In the genomic region with DNA sequence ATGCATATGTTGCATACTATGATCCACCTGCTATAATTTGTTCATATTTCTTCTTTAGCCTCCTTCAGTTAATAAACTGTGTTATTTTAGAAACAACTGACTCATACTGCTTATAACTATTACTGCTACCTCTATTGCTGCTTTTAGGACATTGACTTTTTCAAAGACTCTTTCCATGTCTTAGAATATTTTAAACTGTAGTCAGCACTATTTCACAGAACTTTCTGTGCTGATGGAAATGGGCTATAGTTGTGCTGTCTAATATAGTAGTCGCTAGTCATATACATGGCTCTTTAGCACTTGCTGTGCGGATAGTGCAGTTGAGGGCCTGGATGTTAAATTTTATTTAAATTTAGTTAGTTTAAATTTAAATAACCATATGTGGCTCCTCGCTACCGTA, we compare ENCODE assay signal across 20 cellular contexts. TPM values are rescaled to one million over a fixed set of nuclear protein-coding genes. Genes with fewer than 3 reads are reported as not detected.
DNase-seq lines count a peak whose midpoint lies in the region; ATAC-seq, FAIRE-seq and TF ChIP-seq lines count a peak whose summit lies in the region.
"Had no signal": no experiment of that assay in that cellular context is flagged by ENCODE, and none has a peak within 500 bp of the region (broad histone marks: within the 10 kb centered on the region; RNA-seq: fewer than 3 reads in every experiment).

No MANE protein-coding gene starts in this region.

- no peak overlapping the region for H4K91ac ChIP-seq in IMR-90 (ENCODE audit: insufficient read depth, low read depth, low read length)

- H3K27ac ChIP-seq in HepG2 (ENCODE audit: extremely low read length, insufficient read depth, low read length) (no peak overlapping the region), right lobe of liver (no peak overlapping the region), IMR-90 (ENCODE audit: insufficient read depth, low read length) (no peak overlapping the region)

- H3K4me1 ChIP-seq in HepG2 (ENCODE audit: insufficient read depth, low read length) (no peaks in the 10 kb centered on the region), right lobe of liver (no peaks in the 10 kb centered on the region), IMR-90 (ENCODE audit: control insufficient read depth, insufficient read depth, low read length) (no peaks in the 10 kb centered on the region)

- TF ChIP-seq RAD21 in HepG2 (CRISPR knock-in tag; IDR thresholded peaks at IDR 0.05) (no peak), IMR-90 (IDR thresholded peaks at IDR 0.05; ENCODE audit: low read length) (no peak)

- POLR2A ChIA-PET in HepG2 (lab: Yijun Ruan, JAX) (no interaction called here), IMR-90 (lab: Charles Lee; ENCODE audit: unreplicated experiment) (no interaction called here)
- POLR2A ChIA-PET in activated CD8-positive, alpha-beta T cell treated with anti-CD3 and anti-CD28 coated beads for 36 hours (lab: Charles Lee), result no interaction called here

- no peak overlapping the region for H2BK20ac ChIP-seq in IMR-90 (ENCODE audit: low read depth, low read length)

- dilution Hi-C loops in IMR-90 (cut with HindIII; ENCODE audit: low sequenced_read_pairs, unreplicated experiment), result no loop called here

- H3K9me3 Mint-ChIP-seq in brain, result no peaks in the 10 kb centered on the region
- no peaks in the 10 kb centered on the region for H3K9me3 Mint-ChIP-seq in activated CD8-positive, alpha-beta T cell treated with anti-CD3 and anti-CD28 coated beads for 36 hours
- H3K9me3 Mint-ChIP-seq: HFFc6 had no signal

- H3K56ac ChIP-seq in IMR-90 (ENCODE audit: extremely low read depth, insufficient read depth, low read length), result no peak overlapping the region

- no peaks in the 10 kb centered on the region for H3K27me3 Mint-ChIP-seq in brain
- no peaks in the 10 kb centered on the region for H3K27me3 Mint-ChIP-seq in activated CD8-positive, alpha-beta T cell treated with anti-CD3 and anti-CD28 coated beads for 36 hours
- H3K27me3 Mint-ChIP-seq: CD4-positive, alpha-beta memory T cell had no signal

- no peaks in the 10 kb centered on the region for H3K9me1 ChIP-seq in IMR-90 (ENCODE audit: insufficient read depth, low read length)

- no peak overlapping the region for H2BK5ac ChIP-seq in IMR-90 (ENCODE audit: low read depth, low read length, poor library complexity, severe bottlenecking)

- peaks cover 72% of the 10 kb centered on the region for H3K4me1 Mint-ChIP-seq in brain
- H3K4me1 Mint-ChIP-seq in activated CD8-positive, alpha-beta T cell treated with anti-CD3 and anti-CD28 coated beads for 36 hours (ENCODE audit: low read depth), result peaks cover 2% of the 10 kb centered on the region

- H3K23ac ChIP-seq in IMR-90 (ENCODE audit: low read depth, low read length), result no peak overlapping the region

- ATAC-seq in HepG2 (no peak), right lobe of liver (no peak), IMR-90 (ENCODE audit: low read depth) (no peak), GM21717 (IDR thresholded peaks at IDR 0.05; ENCODE audit: unreplicated experiment) (no peak), HG03159 (IDR thresholded peaks at IDR 0.05; ENCODE audit: unreplicated experiment) (no peak)
- no peak for ATAC-seq in activated CD8-positive, alpha-beta T cell treated with anti-CD3 and anti-CD28 coated beads for 36 hours

- no peak overlapping the region for H3K18ac ChIP-seq in IMR-90 (ENCODE audit: low read depth, low read length)

- H4K5ac ChIP-seq in IMR-90 (ENCODE audit: low read depth, low read length), result no peak overlapping the region

- H3K4me2 ChIP-seq in HepG2 (ENCODE audit: low read depth, low read length) (no peak overlapping the region), IMR-90 (ENCODE audit: low read depth, low read length) (no peak overlapping the region)

- no peak overlapping the region for H2BK120ac ChIP-seq in IMR-90 (ENCODE audit: low read depth, low read length)

- WGBS in HepG2 (ENCODE audit: low lambda C conversion rate), result 74% methylated on average over 4 of the region's 4 CpGs
- WGBS in right lobe of liver (ENCODE audit: insufficient coverage, low coverage, low lambda C conversion rate, missing lambda C conversion rate), result 87% methylated on average over 4 of the region's 4 CpGs
- WGBS in IMR-90 (ENCODE audit: extremely low coverage in 2 of 2, insufficient read length in 1 of 2), 2 experiments, result no CpG with 5 or more reads among the region's 4 CpGs

- FAIRE-seq in HepG2 (lab: Jason Lieb, UNC), result no peak
- FAIRE-seq: GM12891, GM18507, H54 had no signal

- CTCF ChIA-PET in HepG2 (lab: Yijun Ruan, JAX; ENCODE audit: low intra/inter-chr PET ratio, low total read pairs) (no interaction called here), IMR-90 (lab: Yijun Ruan, JAX) (no interaction called here)
- CTCF ChIA-PET in activated CD8-positive, alpha-beta T cell treated with anti-CD3 and anti-CD28 coated beads for 36 hours (lab: Charles Lee), result no interaction called here

- no peak overlapping the region for H2AK5ac ChIP-seq in IMR-90 (ENCODE audit: low read depth, low read length)

- no peaks in the 10 kb centered on the region for H4K20me1 ChIP-seq in HepG2 (ENCODE audit: insufficient read depth, low read length)
- H4K20me1 ChIP-seq in IMR-90 (ENCODE audit: insufficient read depth, low read length), result no peaks in the 10 kb centered on the region

- TF ChIP-seq EP300 in HepG2 (IDR thresholded peaks at IDR 0.05; ENCODE audit: low read depth in 2 of 2, low read length in 2 of 2) (no peak), HepG2 (CRISPR knock-in tag; IDR thresholded peaks at IDR 0.05; ENCODE audit: borderline replicate concordance) (no peak)

- no peak overlapping the region for H4K8ac ChIP-seq in IMR-90 (ENCODE audit: low read depth in 2 of 2, low read length in 2 of 2)

- no peak overlapping the region for H3K4me3 Mint-ChIP-seq in brain
- no peak overlapping the region for H3K4me3 Mint-ChIP-seq in activated CD8-positive, alpha-beta T cell treated with anti-CD3 and anti-CD28 coated beads for 36 hours
- H3K4me3 Mint-ChIP-seq: CD4-positive, alpha-beta memory T cell; HFFc6 had no signal

- H3K79me1 ChIP-seq in IMR-90 (ENCODE audit: low read depth in 1 of 2, low read length in 2 of 2), result no peaks in the 10 kb centered on the region

- H3K4ac ChIP-seq in IMR-90 (ENCODE audit: low read depth, low read length), result no peak overlapping the region

- H3K4me3 ChIP-seq in HepG2 (replicated peaks in 1 of 3; ENCODE audit: insufficient read depth in 1 of 3, low read depth in 2 of 3, low read length in 3 of 3) (no peak overlapping the region), right lobe of liver (no peak overlapping the region), IMR-90 (ENCODE audit: insufficient read depth, low read depth, low read length) (no peak overlapping the region)
- H3K4me3 ChIP-seq: HAP-1 had no signal

- no peaks in the 10 kb centered on the region for H3K9me3 ChIP-seq in HepG2 (ENCODE audit: low read length)
- H3K9me3 ChIP-seq in right lobe of liver, result no peaks in the 10 kb centered on the region
- H3K9me3 ChIP-seq in IMR-90 (ENCODE audit: control insufficient read depth, insufficient read depth, low read length), result no peaks in the 10 kb centered on the region
- H3K9me3 ChIP-seq: HAP-1 had no signal

- no peaks in the 10 kb centered on the region for H3K79me2 ChIP-seq in HepG2 (ENCODE audit: insufficient read depth, low read length)

- peak overlapping the region in 3 of 5 experiments; percentile 52 to 74 (median 55) for H3K27ac Mint-ChIP-seq in brain
- H3K27ac Mint-ChIP-seq in activated CD8-positive, alpha-beta T cell treated with anti-CD3 and anti-CD28 coated beads for 36 hours, result no peak overlapping the region
- H3K27ac Mint-ChIP-seq: CD4-positive, alpha-beta memory T cell; HFFc6 had no signal

- DNase-seq in HepG2 (ENCODE audit: low spot score) (no peak), right lobe of liver (no peak), IMR-90 (no peak)
- DNase-seq in activated CD8-positive, alpha-beta T cell treated with anti-CD3 and anti-CD28 coated beads for 36 hours, result no peak
- DNase-seq: 8988T; Calu3; CD4-positive, alpha-beta memory T cell; COR-L47; DMS53; DMS79 treated with DMSO at 0.1 percent for 48 hours; GF-D8; GOT3; HFFc6 had no signal

- H3K14ac ChIP-seq in IMR-90 (replicated peaks; ENCODE audit: low read depth, low read length), result no peak overlapping the region

- H3K36me3 ChIP-seq in HepG2 (replicated peaks in 1 of 2; ENCODE audit: control insufficient read depth in 1 of 2, insufficient read depth in 2 of 2, low read length in 2 of 2) (no peaks in the 10 kb centered on the region), right lobe of liver (no peaks in the 10 kb centered on the region), IMR-90 (ENCODE audit: control insufficient read depth, insufficient read depth, low read length) (no peaks in the 10 kb centered on the region)
- H3K36me3 ChIP-seq: HAP-1 had no signal

- H2AK9ac ChIP-seq in IMR-90 (replicated peaks; ENCODE audit: low read depth, low read length, poor library complexity), result no peak overlapping the region

- no peak overlapping the region for H2BK15ac ChIP-seq in IMR-90 (ENCODE audit: low read depth, low read length)

- H3K9ac ChIP-seq in HepG2 (ENCODE audit: insufficient read depth, low read depth, low read length) (no peak overlapping the region), IMR-90 (ENCODE audit: low read depth, low read length) (no peak overlapping the region)

- no peaks in the 10 kb centered on the region for H3K36me3 Mint-ChIP-seq in brain
- H3K36me3 Mint-ChIP-seq in activated CD8-positive, alpha-beta T cell treated with anti-CD3 and anti-CD28 coated beads for 36 hours (ENCODE audit: low read depth), result no peaks in the 10 kb centered on the region

- H3K27me3 ChIP-seq in HepG2 (ENCODE audit: control insufficient read depth in 1 of 2, insufficient read depth in 2 of 2, low read length in 2 of 2) (no peaks in the 10 kb centered on the region), right lobe of liver (no peaks in the 10 kb centered on the region), IMR-90 (ENCODE audit: control insufficient read depth, insufficient read depth, low read length) (no peaks in the 10 kb centered on the region)

- no peak overlapping the region for H2AFZ ChIP-seq in HepG2 (ENCODE audit: low read length)
- H2AFZ ChIP-seq in IMR-90 (replicated peaks; ENCODE audit: low read length, poor library complexity), result no peak overlapping the region

- TF ChIP-seq POLR2A in HepG2 (IDR thresholded peaks at IDR 0.05; ENCODE audit: insufficient read depth in 1 of 2, low read depth in 2 of 2, low read length in 2 of 2) (no peak), right lobe of liver (IDR thresholded peaks at IDR 0.05) (no peak), IMR-90 (IDR thresholded peaks at IDR 0.05; ENCODE audit: low read depth, low read length) (no peak)

- intact Hi-C loops in HepG2 (cut with micrococcal nuclease; ENCODE audit: unreplicated experiment), result no loop called here
- intact Hi-C loops in right lobe of liver (cut with DNase I), result no loop called here
- intact Hi-C loops in IMR-90 (cut with micrococcal nuclease), result no loop called here
- intact Hi-C loops in activated CD8-positive, alpha-beta T cell treated with anti-CD3 and anti-CD28 coated beads for 36 hours (cut with micrococcal nuclease), result no loop called here

- in situ Hi-C loops in HepG2 (cut with HindIII; ENCODE audit: extremely low pct_ligation_motif_present, low pct_unique_long_range_greater_than_20kb) (no loop called here), IMR-90 (cut with MboI; ENCODE audit: low sequenced_read_pairs) (no loop called here)

- no peak for TF ChIP-seq CTCF in HepG2 (CRISPR knock-in tag; IDR thresholded peaks at IDR 0.05)
- no peak for TF ChIP-seq CTCF in right lobe of liver (IDR thresholded peaks at IDR 0.05)
- no peak for TF ChIP-seq CTCF in IMR-90 (conservative IDR thresholded peaks at IDR 0.05; ENCODE audit: low read depth, low read length)
- TF ChIP-seq CTCF in brain (conservative IDR thresholded peaks at IDR 0.05), result no peak
- no peak for TF ChIP-seq CTCF in activated CD8-positive, alpha-beta T cell treated with anti-CD3 and anti-CD28 coated beads for 36 hours (IDR thresholded peaks at IDR 0.05)

- BruUV-seq in HepG2 (replicated peaks; lab: Mats Ljungman, UMichigan) (no TSS peak), IMR-90 (replicated peaks; lab: Mats Ljungman, UMichigan) (no TSS peak)

RNA-seq across cellular contexts. Expression of gene NEK11, which starts 55.6 kb away (rescaled TPM):
- total RNA-seq in HepG2 (2016; rRNA removed; fragmentation: Illumina TruSeq; extraction: Trizol), result 2.2 and 2.4 TPM in 2 replicates
- 1.7 and 3.1 TPM in 2 replicates for total RNA-seq in HepG2 (2016; cell fraction: cytosol; rRNA removed; fragmentation: Illumina TruSeq; extraction: Trizol; ENCODE audit: low read depth)
- 2.0 and 2.5 TPM in 2 replicates for total RNA-seq in HepG2 (2016; cell fraction: insoluble cytoplasmic fraction; rRNA removed; fragmentation: Illumina TruSeq; extraction: Trizol)
- 1.8 and 2.9 TPM in 2 replicates for total RNA-seq in HepG2 (2016; cell fraction: membrane; rRNA removed; fragmentation: Illumina TruSeq; extraction: Trizol)
- total RNA-seq in HepG2 (2016; cell fraction: nucleus; rRNA removed; fragmentation: Illumina TruSeq; extraction: Trizol), result 3.3 and 4.4 TPM in 2 replicates
- 0.95 and 1.4 TPM in 2 replicates for polyA plus RNA-seq in HepG2 (2011; rRNA removed)
- polyA plus RNA-seq in HepG2 (2011; cell fraction: cytosol; rRNA removed), result 0.50 and 0.69 TPM in 2 replicates
- polyA plus RNA-seq in HepG2 (2011; cell fraction: nucleus; rRNA removed), result 0.72 and 1.5 TPM in 2 replicates
- 1.4 TPM in 2 replicates for polyA plus RNA-seq in HepG2 (2012)
- 0.18 and 0.33 TPM in 2 replicates for polyA plus RNA-seq in HepG2 (2016; cell fraction: cytosol; fragmentation: Illumina TruSeq; extraction: Trizol; ENCODE audit: low read depth)
- 2.0 and 2.7 TPM in 2 replicates for polyA plus RNA-seq in HepG2 (2016; cell fraction: insoluble cytoplasmic fraction; fragmentation: Illumina TruSeq; extraction: Trizol; ENCODE audit: low read depth)
- 0.45 and 0.68 TPM in 2 replicates for polyA plus RNA-seq in HepG2 (2016; cell fraction: membrane; fragmentation: Illumina TruSeq; extraction: Trizol; ENCODE audit: low read depth)
- 1.6 and 3.0 TPM in 2 replicates for polyA plus RNA-seq in HepG2 (2016; cell fraction: nucleus; fragmentation: Illumina TruSeq; extraction: Trizol; ENCODE audit: insufficient read depth, low read depth)
- 1.4 and 1.7 TPM in 2 replicates for polyA minus RNA-seq in HepG2 (2011; rRNA and poly(A)+ RNA removed; ENCODE audit: low replicate concordance)
- polyA minus RNA-seq in HepG2 (2011; cell fraction: cytosol; rRNA and poly(A)+ RNA removed), result 0.49 and 0.97 TPM in 2 replicates
- polyA minus RNA-seq in HepG2 (2011; cell fraction: nucleus; rRNA and poly(A)+ RNA removed), result 5.6 and 8.6 TPM in 2 replicates
- total RNA-seq in right lobe of liver, result 1 to 10 TPM in 1 of 6 experiments, under 1 TPM in 5; 0.25 to 1.1 (median 0.88) TPM
- total RNA-seq in IMR-90 (2012; rRNA removed), result 1.6 and 1.9 TPM in 2 replicates
- polyA plus RNA-seq in IMR-90 (2012; rRNA removed), result 0.80 and 1.1 TPM in 2 replicates
- polyA plus RNA-seq in IMR-90 (2012; cell fraction: cytosol; rRNA removed), result 0.19 and 0.32 TPM in 2 replicates
- 0.28 and 1.9 TPM in 2 replicates for polyA plus RNA-seq in IMR-90 (2012; cell fraction: nucleus; rRNA removed; ENCODE audit: low replicate concordance)
- polyA plus RNA-seq in brain (ENCODE audit: insufficient read depth, low read depth, low replicate concordance), result 7.6 TPM
- 1 to 10 TPM; 1.2 to 1.6 TPM for total RNA-seq in activated CD8-positive, alpha-beta T cell treated with anti-CD3 and anti-CD28 coated beads for 36 hours

RNA-seq across cellular contexts. Expression of gene ASTE1, which starts 55.6 kb away (rescaled TPM):
- total RNA-seq in HepG2 (2016; rRNA removed; fragmentation: Illumina TruSeq; extraction: Trizol) (7.9 and 10.5 TPM in 2 replicates), right lobe of liver (1 to 10 TPM; 3.0 to 4.6 (median 3.3) TPM), IMR-90 (2012; rRNA removed) (7.5 and 8.1 TPM in 2 replicates)
- 1.8 and 2.2 TPM in 2 replicates for total RNA-seq in HepG2 (2016; cell fraction: cytosol; rRNA removed; fragmentation: Illumina TruSeq; extraction: Trizol; ENCODE audit: low read depth)
- total RNA-seq in HepG2 (2016; cell fraction: insoluble cytoplasmic fraction; rRNA removed; fragmentation: Illumina TruSeq; extraction: Trizol), result 8.1 and 10.2 TPM in 2 replicates
- 4.4 TPM in 2 replicates for total RNA-seq in HepG2 (2016; cell fraction: membrane; rRNA removed; fragmentation: Illumina TruSeq; extraction: Trizol)
- 13.7 and 13.8 TPM in 2 replicates for total RNA-seq in HepG2 (2016; cell fraction: nucleus; rRNA removed; fragmentation: Illumina TruSeq; extraction: Trizol)
- polyA plus RNA-seq in HepG2 (2011; rRNA removed) (4.0 and 4.7 TPM in 2 replicates), IMR-90 (2012; rRNA removed) (3.2 and 3.3 TPM in 2 replicates), brain (ENCODE audit: insufficient read depth, low read depth, low replicate concordance) (4.8 TPM)
- 2.1 and 3.6 TPM in 2 replicates for polyA plus RNA-seq in HepG2 (2011; cell fraction: cytosol; rRNA removed)
- polyA plus RNA-seq in HepG2 (2011; cell fraction: nucleus; rRNA removed), result 3.7 and 4.4 TPM in 2 replicates
- 2.9 and 4.1 TPM in 2 replicates for polyA plus RNA-seq in HepG2 (2012)
- 0.62 and 1.4 TPM in 2 replicates for polyA plus RNA-seq in HepG2 (2016; cell fraction: cytosol; fragmentation: Illumina TruSeq; extraction: Trizol; ENCODE audit: low read depth)
- polyA plus RNA-seq in HepG2 (2016; cell fraction: insoluble cytoplasmic fraction; fragmentation: Illumina TruSeq; extraction: Trizol; ENCODE audit: low read depth), result 7.2 and 7.5 TPM in 2 replicates
- 0.92 and 2.1 TPM in 2 replicates for polyA plus RNA-seq in HepG2 (2016; cell fraction: membrane; fragmentation: Illumina TruSeq; extraction: Trizol; ENCODE audit: low read depth)
- polyA plus RNA-seq in HepG2 (2016; cell fraction: nucleus; fragmentation: Illumina TruSeq; extraction: Trizol; ENCODE audit: insufficient read depth, low read depth), result 5.3 and 5.6 TPM in 2 replicates
- 10.8 and 15.6 TPM in 2 replicates for polyA minus RNA-seq in HepG2 (2011; rRNA and poly(A)+ RNA removed; ENCODE audit: low replicate concordance)
- 2.8 and 2.9 TPM in 2 replicates for polyA minus RNA-seq in HepG2 (2011; cell fraction: cytosol; rRNA and poly(A)+ RNA removed)
- polyA minus RNA-seq in HepG2 (2011; cell fraction: nucleus; rRNA and poly(A)+ RNA removed), result 23.7 and 28.5 TPM in 2 replicates
- 1.3 and 1.9 TPM in 2 replicates for polyA plus RNA-seq in IMR-90 (2012; cell fraction: cytosol; rRNA removed)
- polyA plus RNA-seq in IMR-90 (2012; cell fraction: nucleus; rRNA removed; ENCODE audit: low replicate concordance), result 0.82 and 3.4 TPM in 2 replicates
- total RNA-seq in activated CD8-positive, alpha-beta T cell treated with anti-CD3 and anti-CD28 coated beads for 36 hours, result 10 to 100 TPM in 1 of 2 experiments, 1 to 10 TPM in 1; 8.5 to 10.3 TPM
